In genomic region chr13:23579886-23580706, GRCh38 we compare ENCODE assay signal across 8 cellular contexts. TPM values are rescaled to one million over a fixed set of nuclear protein-coding genes. Genes with fewer than 3 reads are reported as not detected.
A peak's percentile ranks its signal among the peaks of the same experiment; 100 is the strongest.
DNase-seq lines count a peak whose midpoint lies in the region; ATAC-seq and TF ChIP-seq lines count a peak whose summit lies in the region.

No MANE protein-coding gene starts in this region.

- no peaks in the 10 kb centered on the region for H3K36me3 Mint-ChIP-seq in activated CD4-positive, alpha-beta T cell treated with anti-CD3 and anti-CD28 coated beads for 36 hours (ENCODE audit: low read depth)
- H3K36me3 Mint-ChIP-seq in activated CD8-positive, alpha-beta T cell treated with anti-CD3 and anti-CD28 coated beads for 36 hours (ENCODE audit: low read depth) = no peaks in the 10 kb centered on the region

- POLR2A ChIA-PET in activated CD4-positive, alpha-beta T cell treated with anti-CD3 and anti-CD28 coated beads for 36 hours (lab: Charles Lee) = no interaction called here
- POLR2A ChIA-PET in activated CD8-positive, alpha-beta T cell treated with anti-CD3 and anti-CD28 coated beads for 36 hours (lab: Charles Lee) = no interaction called here

- peaks cover 19% of the 10 kb centered on the region for H3K4me1 Mint-ChIP-seq in activated CD4-positive, alpha-beta T cell treated with anti-CD3 and anti-CD28 coated beads for 36 hours
- peaks cover 10% of the 10 kb centered on the region for H3K4me1 Mint-ChIP-seq in activated CD8-positive, alpha-beta T cell treated with anti-CD3 and anti-CD28 coated beads for 36 hours (ENCODE audit: low read depth)

- no peak for TF ChIP-seq EP300 in suprapubic skin (IDR thresholded peaks at IDR 0.05)

- H3K27me3 Mint-ChIP-seq in activated CD4-positive, alpha-beta T cell treated with anti-CD3 and anti-CD28 coated beads for 36 hours = peaks cover 31% of the 10 kb centered on the region
- H3K27me3 Mint-ChIP-seq in activated CD8-positive, alpha-beta T cell treated with anti-CD3 and anti-CD28 coated beads for 36 hours = peaks cover 30% of the 10 kb centered on the region

- ATAC-seq in activated CD4-positive, alpha-beta T cell treated with anti-CD3 and anti-CD28 coated beads for 36 hours = no peak
- ATAC-seq in activated CD8-positive, alpha-beta T cell treated with anti-CD3 and anti-CD28 coated beads for 36 hours = no peak
- ATAC-seq in HG02973 (IDR thresholded peaks at IDR 0.05; ENCODE audit: unreplicated experiment) = no peak

- TF ChIP-seq CTCF in activated CD8-positive, alpha-beta T cell treated with anti-CD3 and anti-CD28 coated beads for 36 hours (IDR thresholded peaks at IDR 0.05) = no peak
- TF ChIP-seq CTCF in suprapubic skin (IDR thresholded peaks at IDR 0.05) = no peak

- H3K27me3 ChIP-seq in suprapubic skin = no peaks in the 10 kb centered on the region

- H3K36me3 ChIP-seq in suprapubic skin = no peaks in the 10 kb centered on the region

- peak overlapping the region; percentile 71 for H3K4me3 Mint-ChIP-seq in activated CD4-positive, alpha-beta T cell treated with anti-CD3 and anti-CD28 coated beads for 36 hours
- peak overlapping the region; percentile 71 for H3K4me3 Mint-ChIP-seq in activated CD8-positive, alpha-beta T cell treated with anti-CD3 and anti-CD28 coated beads for 36 hours

- WGBS in suprapubic skin = 11% methylated on average over 8 of the region's 24 CpGs

- H3K9me3 ChIP-seq in iPS-18c (ENCODE audit: control insufficient read depth, insufficient read depth, low read length) (no peaks in the 10 kb centered on the region), suprapubic skin (no peaks in the 10 kb centered on the region)

- H3K4me3 ChIP-seq in iPS-18c (ENCODE audit: insufficient read depth, low read depth, low read length) (peak overlapping the region; percentile 82), suprapubic skin (peak overlapping the region; percentile 67)

- H3K27ac ChIP-seq in suprapubic skin = peak overlapping the region; percentile 94

- intact Hi-C loops in activated CD4-positive, alpha-beta T cell treated with anti-CD3 and anti-CD28 coated beads for 36 hours (cut with DNase I, micrococcal nuclease) = loop anchor here (1.0 to 10.0 kb wide), 14 partner anchors 113 to 1905 kb away; partner anchors contain the start of genes FGF9 (in 1 of the 2), MIPEP (in 1 of the 2) and SPATA13 (in 1 of the 2)
- intact Hi-C loops in activated CD8-positive, alpha-beta T cell treated with anti-CD3 and anti-CD28 coated beads for 36 hours (cut with micrococcal nuclease) = no loop called here

- H3K27ac Mint-ChIP-seq in activated CD4-positive, alpha-beta T cell treated with anti-CD3 and anti-CD28 coated beads for 36 hours = no peak overlapping the region
- H3K27ac Mint-ChIP-seq in activated CD8-positive, alpha-beta T cell treated with anti-CD3 and anti-CD28 coated beads for 36 hours = no peak overlapping the region

- no peak for TF ChIP-seq POLR2A in suprapubic skin (IDR thresholded peaks at IDR 0.05)

- CTCF ChIA-PET in activated CD4-positive, alpha-beta T cell treated with anti-CD3 and anti-CD28 coated beads for 36 hours (lab: Charles Lee) = interaction anchor here (1.7 kb wide), 1 partner anchor 72 kb away, joined by 5 read pairs; no protein-coding TSS in a partner anchor
- CTCF ChIA-PET in activated CD8-positive, alpha-beta T cell treated with anti-CD3 and anti-CD28 coated beads for 36 hours (lab: Charles Lee) = no interaction called here

- H3K4me1 ChIP-seq in suprapubic skin = peaks cover 19% of the 10 kb centered on the region

- no peak for DNase-seq in activated CD4-positive, alpha-beta T cell treated with anti-CD3 and anti-CD28 coated beads for 36 hours
- no peak for DNase-seq in activated CD4-positive, alpha-beta T cell treated with anti-CD3 and anti-CD28 coated beads, Interleukin-2, amount 50 U/mL, for 1 hour
- no peak for DNase-seq in activated CD8-positive, alpha-beta T cell treated with anti-CD3 and anti-CD28 coated beads for 36 hours
- no peak for DNase-seq in suprapubic skin (ENCODE audit: low spot score in 2 of 2)
- DNase-seq in EL = no peak
- DNase-seq in NCI-H187 treated with DMSO at 0.1 percent for 48 hours (lab: John Stamatoyannopoulos, UW) = no peak

- H3K9me3 Mint-ChIP-seq in activated CD4-positive, alpha-beta T cell treated with anti-CD3 and anti-CD28 coated beads for 36 hours (ENCODE audit: low read depth) = no peaks in the 10 kb centered on the region
- H3K9me3 Mint-ChIP-seq in activated CD8-positive, alpha-beta T cell treated with anti-CD3 and anti-CD28 coated beads for 36 hours = no peaks in the 10 kb centered on the region

RNA-seq across cellular contexts. Expression of gene TNFRSF19, which starts 9.9 kb away (rescaled TPM):
- not detected for total RNA-seq in activated CD4-positive, alpha-beta T cell treated with anti-CD3 and anti-CD28 coated beads for 36 hours
- total RNA-seq in activated CD8-positive, alpha-beta T cell treated with anti-CD3 and anti-CD28 coated beads for 36 hours = not detected
- total RNA-seq in suprapubic skin = 100 to 1,000 TPM in 1 of 4 donors, 10 to 100 TPM in 3; 74.6 to 100 (median 78.5) TPM

Comparison
In these comparisons a context has a peak if more than half of its experiments do, and no peak if none do; other contexts are left out.
1. RNA of gene TNFRSF19, which starts 9.9 kb away (total RNA-seq): 74.6 to 100 TPM in suprapubic skin; not detected in activated CD8-positive, alpha-beta T cell treated with anti-CD3 and anti-CD28 coated beads for 36 hours and not detected in activated CD4-positive, alpha-beta T cell treated with anti-CD3 and anti-CD28 coated beads for 36 hours; every median in the first group is over 10 times any median in the second.